In the genomic region with DNA sequence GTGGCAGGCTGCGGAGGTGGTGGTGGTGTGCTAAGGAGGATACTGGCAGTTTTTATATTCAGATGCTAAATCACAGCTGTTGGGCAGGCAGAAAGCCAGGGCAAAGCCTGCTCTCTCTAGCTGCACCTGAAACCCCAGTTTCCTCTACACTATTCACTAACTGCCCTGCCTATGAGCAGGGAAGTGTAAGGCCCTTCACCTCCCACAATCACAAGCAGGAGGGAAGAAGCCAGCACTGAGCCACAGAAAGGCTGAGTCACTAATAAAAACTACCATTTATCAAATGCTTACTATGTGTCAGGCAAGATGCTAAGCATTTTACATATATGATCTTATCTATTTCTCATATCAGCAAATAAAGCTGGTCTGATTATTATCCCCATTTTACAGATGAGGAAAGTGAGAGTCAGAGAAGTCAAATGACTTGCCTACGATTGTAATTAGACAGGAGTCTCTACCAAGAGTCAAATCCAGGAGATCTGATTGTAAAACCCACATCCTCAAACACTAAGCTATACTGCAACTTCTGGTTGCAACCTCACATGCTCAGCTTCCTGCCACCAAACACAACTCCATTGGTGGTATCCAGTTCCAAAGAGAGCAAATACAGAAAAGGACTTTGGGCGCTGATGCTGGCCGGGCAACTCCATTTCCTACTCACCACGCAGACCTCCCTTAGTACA, we compare ENCODE assay signal across 8 cellular contexts. TPM values are rescaled to one million over a fixed set of nuclear protein-coding genes. Genes with fewer than 3 reads are reported as not detected.
DNase-seq lines count a peak whose midpoint lies in the region; ATAC-seq, FAIRE-seq and TF ChIP-seq lines count a peak whose summit lies in the region.

No MANE protein-coding gene starts in this region.

- intact Hi-C loops in CD14-positive monocyte (cut with micrococcal nuclease) (no loop called here), uterus (cut with DNase I; ENCODE audit: low total_unique reads) (no loop called here), aorta (cut with DNase I) (no loop called here)

- TF ChIP-seq CTCF in CD14-positive monocyte (IDR thresholded peaks at IDR 0.05) (no peak), gastroesophageal sphincter (IDR thresholded peaks at IDR 0.05) (no peak), uterus (IDR thresholded peaks at IDR 0.05) (no peak)

- TF ChIP-seq EP300 in gastroesophageal sphincter (IDR thresholded peaks at IDR 0.05) = no peak

- H3K9me3 Mint-ChIP-seq in CD14-positive monocyte = peaks cover 0 to 9% (median 6%) of the 10 kb centered on the region in 7 donors

- DNase-seq in CD14-positive monocyte (ENCODE audit: low spot score) (no peak), HCEC 1CT (peak; percentile 81), uterus (peak in 1 of 2 donors; percentile 39), GM12892 (ENCODE audit: insufficient read length) (no peak), SHP77 (lab: John Stamatoyannopoulos, UW) (no peak), aorta (no peak)
- peak; percentile 19 to 32 for DNase-seq in activated CD4-positive, alpha-beta T cell treated with anti-CD3 and anti-CD28 coated beads for 4 hours

- peak; percentile 13 for ATAC-seq in gastroesophageal sphincter
- no peak for ATAC-seq in aorta (ENCODE audit: low FRiP score)

- WGBS in gastroesophageal sphincter (ENCODE audit: low coverage in 1 of 2), 2 donors = 66 to 75% methylated on average over 3 to 5 of the region's 5 CpGs
- 91 to 93% methylated on average over 5 of the region's 5 CpGs for WGBS in aorta, 2 donors

- FAIRE-seq in GM12892 (lab: Jason Lieb, UNC) = no peak

- peak overlapping the region in 6 of 7 donors; percentile 17 to 85 (median 53) for H3K27ac Mint-ChIP-seq in CD14-positive monocyte

- H3K4me1 ChIP-seq in gastroesophageal sphincter (peaks cover 0 to 7% (median 0%) of the 10 kb centered on the region in 3 donors), uterus (no peaks in the 10 kb centered on the region), aorta (ENCODE audit: control insufficient read depth in 1 of 2, insufficient read depth in 2 of 2, low read length in 2 of 2) (no peaks in the 10 kb centered on the region)

- H3K4me1 Mint-ChIP-seq in CD14-positive monocyte = peaks cover 13% of the 10 kb centered on the region

- no peak overlapping the region for H3K4me3 ChIP-seq in gastroesophageal sphincter
- no peak overlapping the region for H3K4me3 ChIP-seq in uterus
- no peak overlapping the region for H3K4me3 ChIP-seq in aorta (ENCODE audit: low read length in 2 of 2)

- H3K9me3 ChIP-seq in gastroesophageal sphincter = no peaks in the 10 kb centered on the region
- H3K9me3 ChIP-seq in uterus = no peaks in the 10 kb centered on the region
- H3K9me3 ChIP-seq in aorta (ENCODE audit: control insufficient read depth, low read length) = no peaks in the 10 kb centered on the region

- H3K36me3 Mint-ChIP-seq in CD14-positive monocyte = peaks cover 0 to 5% of the 10 kb centered on the region in 2 donors

- no peaks in the 10 kb centered on the region for H3K27me3 ChIP-seq in gastroesophageal sphincter
- H3K27me3 ChIP-seq in uterus = no peaks in the 10 kb centered on the region
- no peaks in the 10 kb centered on the region for H3K27me3 ChIP-seq in aorta (ENCODE audit: control insufficient read depth in 1 of 2, insufficient read depth in 2 of 2, low read length in 1 of 2)

- H3K27ac ChIP-seq in gastroesophageal sphincter (peak overlapping the region in 2 of 4 donors; percentile 12 to 42), uterus (peak overlapping the region; percentile 37), aorta (ENCODE audit: low read depth in 1 of 2, low read length in 2 of 2) (no peak overlapping the region)

- peaks cover 0 to 3% (median 0%) of the 10 kb centered on the region in 3 donors for H3K27me3 Mint-ChIP-seq in CD14-positive monocyte (ENCODE audit: low read depth in 3 of 3)

- TF ChIP-seq POLR2A in gastroesophageal sphincter (IDR thresholded peaks at IDR 0.05) (no peak), uterus (IDR thresholded peaks at IDR 0.05) (no peak), GM12892 (IDR thresholded peaks at IDR 0.05; ENCODE audit: low read depth, low read length) (no peak)

- no peaks in the 10 kb centered on the region for H3K36me3 ChIP-seq in gastroesophageal sphincter
- H3K36me3 ChIP-seq in uterus = no peaks in the 10 kb centered on the region
- H3K36me3 ChIP-seq in aorta (ENCODE audit: control insufficient read depth in 1 of 2, insufficient read depth in 2 of 2, low read length in 1 of 2) = no peaks in the 10 kb centered on the region

- no peak overlapping the region for H3K4me3 Mint-ChIP-seq in CD14-positive monocyte

RNA-seq across cellular contexts. Expression of a gene that starts 17.7 kb away (rescaled TPM):
- polyA plus RNA-seq in CD14-positive monocyte (10 to 100 TPM; 25.7 to 28.7 TPM), aorta (10 to 100 TPM; 59.0 to 72.4 TPM)
- total RNA-seq in gastroesophageal sphincter (100 to 1,000 TPM; 351 to 761 (median 435) TPM), uterus (100 to 1,000 TPM; 147 to 414 (median 364) TPM), aorta (100 to 1,000 TPM; 353 to 370 TPM)
- polyA plus RNA-seq in GM12892 (2012; ENCODE audit: missing spikeins) = 6.4 TPM

Comparison
In these comparisons a context has a peak if more than half of its experiments do, and no peak if none do; other contexts are left out.
1. DNase-seq: peak in HCEC 1CT (single experiment) and activated CD4-positive, alpha-beta T cell treated with anti-CD3 and anti-CD28 coated beads for 4 hours (2 of 2); none in CD14-positive monocyte (single experiment), GM12892 (single experiment), SHP77 (0 of 2) and aorta (0 of 2).
2. H3K27ac ChIP-seq: peak in uterus (2 of 2); none in aorta (0 of 2).